ENCODE assay signal across 8 cellular contexts in the genomic region with DNA sequence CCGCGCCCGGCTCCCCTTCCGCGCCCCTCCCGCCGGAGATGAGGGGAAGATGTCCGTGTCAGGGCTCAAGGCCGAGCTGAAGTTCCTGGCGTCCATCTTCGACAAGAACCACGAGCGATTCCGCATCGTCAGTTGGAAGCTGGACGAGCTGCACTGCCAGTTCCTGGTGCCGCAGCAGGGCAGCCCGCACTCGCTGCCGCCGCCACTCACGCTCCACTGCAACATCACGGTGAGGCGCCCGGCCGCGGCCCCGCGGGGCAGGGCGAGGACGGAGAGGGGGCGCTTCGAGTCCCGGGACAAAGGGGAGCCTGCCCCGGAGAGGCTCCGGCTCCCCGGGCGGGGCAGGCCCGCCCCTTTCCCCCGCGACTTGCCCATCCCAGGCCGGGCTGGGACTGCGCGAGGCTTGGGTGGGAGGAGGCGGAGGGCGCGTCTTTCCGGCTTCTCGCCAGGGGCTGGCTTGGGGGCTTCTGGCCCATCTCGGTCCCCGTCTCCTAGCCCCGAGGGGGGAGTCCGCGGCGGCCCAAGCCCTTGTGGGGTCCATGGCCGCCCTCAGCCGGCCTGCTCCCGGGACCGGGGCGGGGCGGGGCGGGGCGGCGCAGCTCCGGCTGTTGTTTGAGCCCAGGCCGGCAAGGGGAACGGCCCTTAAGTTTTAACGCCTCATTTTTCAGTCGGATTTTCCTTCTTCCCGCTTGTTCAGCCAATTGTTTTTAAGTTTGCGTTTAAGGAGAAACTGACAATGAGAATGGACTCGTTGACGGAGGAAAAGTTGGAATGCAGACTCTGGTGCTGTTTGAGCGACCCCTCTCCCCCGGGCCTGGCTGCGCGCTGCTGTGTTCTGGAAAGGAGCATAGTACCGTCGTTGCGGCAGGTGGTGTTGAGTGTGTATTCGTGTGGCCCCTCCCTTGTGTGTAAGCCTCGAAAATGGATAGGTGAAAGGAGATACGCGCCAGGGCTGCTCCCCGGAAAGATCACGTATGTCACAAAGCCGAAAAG. TPM values are rescaled to one million over a fixed set of nuclear protein-coding genes. Genes with fewer than 3 reads are reported as not detected.
DNase-seq lines count a peak whose midpoint lies in the region; ATAC-seq and TF ChIP-seq lines count a peak whose summit lies in the region.

No MANE protein-coding gene starts in this region.

- DNase-seq in DMS153 treated with DMSO at 0.1 percent for 48 hours (lab: John Stamatoyannopoulos, UW; ENCODE audit: unreplicated experiment), result peak; percentile 3
- no peak for DNase-seq in DMS153 (lab: John Stamatoyannopoulos, UW)
- DNase-seq in NCI-H510A treated with DMSO at 0.1 percent for 48 hours (lab: John Stamatoyannopoulos, UW), result peak; percentile 46
- DNase-seq in activated CD8-positive, alpha-beta memory T cell treated with anti-CD3 and anti-CD28 coated beads for 24 hours, result peak; percentile 84
- DNase-seq in effector CD8-positive, alpha-beta T cell (lab: John Stamatoyannopoulos, UW), result peak; percentile 17
- peak; percentile 44 for DNase-seq in lung (ENCODE audit: low spot score)
- DNase-seq in stimulated activated CD8-positive, alpha-beta memory T cell treated with anti-CD3 and anti-CD28 coated beads, Interleukin-12 subunit alpha, Interleukin-12 subunit beta, amount 100 ng/mL, for 4 hours (ENCODE audit: low read depth), result peak; percentile 36

- peaks cover 2 to 13% of the 10 kb centered on the region in 2 donors for H3K4me1 ChIP-seq in lung (ENCODE audit: control insufficient read depth in 2 of 2, insufficient read depth in 2 of 2, low read length in 2 of 2)

- ATAC-seq in HG02970 (IDR thresholded peaks at IDR 0.05; ENCODE audit: low FRiP score, unreplicated experiment) (peak; percentile 38), lung (ENCODE audit: insufficient read depth, low FRiP score) (peak; percentile 80)

- H3K9me3 ChIP-seq in lung (ENCODE audit: control insufficient read depth in 2 of 2, insufficient read depth in 1 of 2, low read length in 1 of 2), result no peaks in the 10 kb centered on the region

- no peaks in the 10 kb centered on the region for H3K36me3 ChIP-seq in lung (ENCODE audit: control insufficient read depth in 2 of 2, insufficient read depth in 2 of 2, low read length in 2 of 2)

- H3K4me3 ChIP-seq in lung, result peak overlapping the region; percentile 90

- WGBS in lung, 2 donors, result 0 to 1% methylated on average over 68 to 87 of the region's 87 CpGs

- no peaks in the 10 kb centered on the region for H3K27me3 ChIP-seq in lung (ENCODE audit: control insufficient read depth, insufficient read depth)

- peak overlapping the region; percentile 80 to 94 for H3K27ac ChIP-seq in lung (ENCODE audit: low read depth in 1 of 2, low read length in 1 of 2)

- no peak for TF ChIP-seq CTCF in lung (IDR thresholded peaks at IDR 0.05; ENCODE audit: control extremely low read depth, extremely low read depth)

RNA-seq across cellular contexts. Expression of gene UBE2Q2, which starts 0.7 kb away (rescaled TPM):
- total RNA-seq in lung, result 10 to 100 TPM; 22.0 to 35.9 TPM
- 10 to 100 TPM; 15.5 to 20.2 TPM for polyA plus RNA-seq in lung

RNA-seq across cellular contexts. Expression of gene FBXO22, which starts 59.8 kb away (rescaled TPM):
- 10 to 100 TPM; 25.2 to 29.6 TPM for total RNA-seq in lung
- 10 to 100 TPM in 1 of 2 donors, 1 to 10 TPM in 1; 8.6 to 16.5 TPM for polyA plus RNA-seq in lung
